In the genomic region with DNA sequence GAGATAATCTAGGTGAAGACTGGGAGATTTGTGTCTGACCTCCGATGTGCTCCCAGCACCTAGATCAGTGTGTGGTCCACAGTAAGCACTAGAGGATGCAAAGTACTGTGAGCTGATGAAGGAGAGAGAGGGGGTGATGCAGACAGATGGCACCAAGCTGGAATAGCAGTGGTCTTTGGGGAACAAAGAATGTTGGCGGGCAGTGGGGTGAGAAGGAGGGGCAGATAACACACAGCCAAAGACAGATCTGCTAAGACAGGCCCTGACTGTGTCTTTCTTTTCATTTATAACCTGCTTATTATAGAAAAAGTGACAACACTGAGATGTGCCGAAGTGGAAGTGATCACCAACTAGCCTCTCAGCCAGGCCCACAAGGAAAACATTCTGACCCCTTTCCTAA, we compare ENCODE assay signal across 14 cellular contexts. TPM values are rescaled to one million over a fixed set of nuclear protein-coding genes. Genes with fewer than 3 reads are reported as not detected.
A peak's percentile ranks its signal among the peaks of the same experiment; 100 is the strongest.
DNase-seq lines count a peak whose midpoint lies in the region; ATAC-seq, FAIRE-seq and TF ChIP-seq lines count a peak whose summit lies in the region.
"Had no signal": no experiment of that assay in that cellular context is flagged by ENCODE, and none has a peak within 500 bp of the region (broad histone marks: within the 10 kb centered on the region; RNA-seq: fewer than 3 reads in every experiment).

No MANE protein-coding gene starts in this region.

- H3K36me3 ChIP-seq in BLaER1 (peaks cover 26% of the 10 kb centered on the region), keratinocyte (ENCODE audit: control insufficient read depth in 2 of 2, extremely low read depth in 1 of 2, insufficient read depth in 2 of 2, low read length in 2 of 2) (peaks cover 0 to under 1% of the 10 kb centered on the region in 2 experiments), skeletal muscle tissue (ENCODE audit: control insufficient read depth in 3 of 3, insufficient read depth in 3 of 3, low read length in 3 of 3) (no peaks in the 10 kb centered on the region)

- peaks cover 3% of the 10 kb centered on the region for H3K36me3 Mint-ChIP-seq in effector memory CD8-positive, alpha-beta T cell (ENCODE audit: insufficient read depth)
- peaks cover 5% of the 10 kb centered on the region for H3K36me3 Mint-ChIP-seq in Calu3 (ENCODE audit: insufficient read depth, unreplicated experiment)
- H3K36me3 Mint-ChIP-seq: activated naive CD4-positive, alpha-beta T cell treated with anti-CD3 and anti-CD28 coated beads, Interleukin-2, amount 50 U/mL, for 72 hours had no signal

- H3K27me3 ChIP-seq in BLaER1 (no peaks in the 10 kb centered on the region), keratinocyte (ENCODE audit: control insufficient read depth, extremely low read depth, insufficient read depth, low read length) (no peaks in the 10 kb centered on the region), skeletal muscle tissue (ENCODE audit: control insufficient read depth in 3 of 3, insufficient read depth in 3 of 3, low read length in 3 of 3) (no peaks in the 10 kb centered on the region)

- H3K9me1 ChIP-seq in keratinocyte (ENCODE audit: control insufficient read depth, extremely low read depth, insufficient read depth, low read length) = no peaks in the 10 kb centered on the region

- peaks cover 22 to 26% of the 10 kb centered on the region in 2 donors for H3K4me1 Mint-ChIP-seq in effector memory CD8-positive, alpha-beta T cell (ENCODE audit: low read depth in 2 of 2)
- H3K4me1 Mint-ChIP-seq in Calu3 (ENCODE audit: low read depth, unreplicated experiment) = peaks cover 3% of the 10 kb centered on the region

- no peaks in the 10 kb centered on the region for H3K9me3 ChIP-seq in BLaER1
- no peaks in the 10 kb centered on the region for H3K9me3 ChIP-seq in keratinocyte (ENCODE audit: control insufficient read depth, low read depth, low read length)
- no peaks in the 10 kb centered on the region for H3K9me3 ChIP-seq in skeletal muscle tissue (ENCODE audit: control insufficient read depth in 3 of 3, low read length in 3 of 3)

- no peak for DNase-seq in keratinocyte (ENCODE audit: low read depth, low spot score)
- DNase-seq in activated CD4-positive, CD25-positive, alpha-beta regulatory T cell treated with anti-CD3 and anti-CD28 coated beads, Interleukin-2, amount 50 U/mL, for 72 hours = no peak
- no peak for DNase-seq in effector memory CD8-positive, alpha-beta T cell
- DNase-seq in Calu3 = no peak
- no peak for DNase-seq in anterior cingulate cortex (lab: John Stamatoyannopoulos, UW)
- DNase-seq: effector memory CD4-positive, alpha-beta T cell; mesendoderm; NCI-H1436; SIG-M5 had no signal

- dilution Hi-C loops in keratinocyte (cut with MboI; ENCODE audit: extremely low pct_ligation_motif_present, low sequenced_read_pairs) = no loop called here

- FAIRE-seq in keratinocyte (lab: Jason Lieb, UNC) = no peak

- H3K4me1 ChIP-seq in BLaER1 = peaks cover 100% of the 10 kb centered on the region
- H3K4me1 ChIP-seq in keratinocyte (ENCODE audit: control insufficient read depth, extremely low read depth, insufficient read depth, low read length) = peaks cover 53% of the 10 kb centered on the region
- peaks cover 73 to 76% (median 75%) of the 10 kb centered on the region in 3 donors for H3K4me1 ChIP-seq in skeletal muscle tissue (ENCODE audit: control insufficient read depth in 3 of 3, insufficient read depth in 3 of 3, low read length in 3 of 3)

- intact Hi-C loops in Calu3 (cut with micrococcal nuclease; ENCODE audit: unreplicated experiment) = no loop called here

- H3K79me2 ChIP-seq in keratinocyte (ENCODE audit: control insufficient read depth, insufficient read depth, low read length) = peaks cover 9% of the 10 kb centered on the region

- peak overlapping the region; percentile 78 for H3K9ac ChIP-seq in BLaER1
- peak overlapping the region; percentile 75 for H3K9ac ChIP-seq in keratinocyte (ENCODE audit: control insufficient read depth, extremely low read depth, insufficient read depth, low read length)
- peak overlapping the region; percentile 73 to 75 (median 74) for H3K9ac ChIP-seq in skeletal muscle tissue (ENCODE audit: low read depth in 1 of 3, low read length in 3 of 3)

- H3K4me3 ChIP-seq in BLaER1 (peak overlapping the region; percentile 38), keratinocyte (ENCODE audit: control insufficient read depth in 2 of 3, extremely low read depth in 1 of 3, insufficient read depth in 2 of 3, low read depth in 1 of 3, low read length in 3 of 3) (no peak overlapping the region), skeletal muscle tissue (ENCODE audit: low read length in 3 of 3) (peak overlapping the region in 1 of 3 donors; percentile 32)

- no peak overlapping the region for H3K27ac Mint-ChIP-seq in effector memory CD8-positive, alpha-beta T cell
- H3K27ac Mint-ChIP-seq in Calu3 (ENCODE audit: unreplicated experiment) = no peak overlapping the region
- H3K27ac Mint-ChIP-seq: activated naive CD4-positive, alpha-beta T cell treated with anti-CD3 and anti-CD28 coated beads, Interleukin-2, amount 50 U/mL, for 72 hours had no signal

- H3K27ac ChIP-seq in BLaER1 (peak overlapping the region; percentile 89), angular gyrus (ENCODE audit: low read depth, low read length) (peak overlapping the region; percentile 93), keratinocyte (ENCODE audit: control insufficient read depth, insufficient read depth, low read length) (peak overlapping the region; percentile 93), skeletal muscle tissue (ENCODE audit: low read depth, low read length) (peak overlapping the region; percentile 97)

- H3K4me2 ChIP-seq in BLaER1 (peak overlapping the region; percentile 88), keratinocyte (ENCODE audit: control insufficient read depth, extremely low read depth, insufficient read depth, low read depth, low read length) (no peak overlapping the region)

- TF ChIP-seq CTCF in keratinocyte (optimal IDR thresholded peaks at IDR 0.05 in 1 of 3, IDR thresholded peaks at IDR 0.05 in 1 of 3, conservative IDR thresholded peaks at IDR 0.05 in 1 of 3; ENCODE audit: extremely low read depth in 1 of 3, insufficient read depth in 2 of 3, low read length in 3 of 3) (no peak), Calu3 (IDR thresholded peaks at IDR 0.05; ENCODE audit: unreplicated experiment) (no peak)

- no peak for ATAC-seq in effector memory CD8-positive, alpha-beta T cell (replicated peaks)
- ATAC-seq: activated naive CD4-positive, alpha-beta T cell treated with anti-CD3 and anti-CD28 coated beads, Interleukin-2, amount 50 U/mL, for 72 hours; HCT116 had no signal

- peaks cover 100% of the 10 kb centered on the region for H4K20me1 ChIP-seq in BLaER1
- H4K20me1 ChIP-seq in keratinocyte (ENCODE audit: control insufficient read depth, extremely low read depth, insufficient read depth, low read length) = no peaks in the 10 kb centered on the region

- no peaks in the 10 kb centered on the region for H3K9me3 Mint-ChIP-seq in effector memory CD8-positive, alpha-beta T cell
- no peaks in the 10 kb centered on the region for H3K9me3 Mint-ChIP-seq in Calu3 (ENCODE audit: low read depth, unreplicated experiment)
- H3K9me3 Mint-ChIP-seq: activated naive CD4-positive, alpha-beta T cell treated with anti-CD3 and anti-CD28 coated beads, Interleukin-2, amount 50 U/mL, for 72 hours had no signal

- H3K4me3 Mint-ChIP-seq in effector memory CD8-positive, alpha-beta T cell = no peak overlapping the region
- H3K4me3 Mint-ChIP-seq in Calu3 (ENCODE audit: low read depth, unreplicated experiment) = no peak overlapping the region

- CTCF ChIA-PET in Calu3 (lab: Charles Lee) = no interaction called here

- H3K27me3 Mint-ChIP-seq in effector memory CD8-positive, alpha-beta T cell = no peaks in the 10 kb centered on the region
- no peaks in the 10 kb centered on the region for H3K27me3 Mint-ChIP-seq in Calu3 (ENCODE audit: unreplicated experiment)

- BruUV-seq in Calu3 (replicated peaks; lab: Mats Ljungman, UMichigan) = no TSS peak

- H2AFZ ChIP-seq in keratinocyte (ENCODE audit: control insufficient read depth, low read length) = no peak overlapping the region

RNA-seq across cellular contexts. Expression of gene ERGIC1, which starts 37.5 kb away (rescaled TPM):
- polyA plus RNA-seq in keratinocyte = 89.5 to 105 TPM (median 93.4 TPM) in 3 replicates
- 25.2 TPM for polyA plus RNA-seq in keratinocyte (2011; ENCODE audit: low read depth)
- 92.4 and 115 TPM in 2 replicates for polyA plus RNA-seq in keratinocyte (2011; cell fraction: cytosol; rRNA removed)
- polyA plus RNA-seq in keratinocyte (2011; cell fraction: nucleus; rRNA removed) = 48.2 and 60.3 TPM in 2 replicates
- polyA plus RNA-seq in keratinocyte (2012; ENCODE audit: low replicate concordance) = 51.3 and 98.7 TPM in 2 replicates
- 162 to 220 TPM (median 183 TPM) in 3 replicates for polyA minus RNA-seq in keratinocyte
- 102 TPM for polyA minus RNA-seq in keratinocyte (2011; cell fraction: cytosol; rRNA and poly(A)+ RNA removed)
- 34.2 and 59.5 TPM in 2 replicates for polyA minus RNA-seq in keratinocyte (2011; cell fraction: nucleus; rRNA and poly(A)+ RNA removed)
- total RNA-seq in skeletal muscle tissue = 46.4 TPM
- 231 and 235 TPM in 2 replicates for total RNA-seq in Calu3 (2022)
